ENCODE assay signal across 17 cellular contexts in genomic region chr2:53727921-53728320, GRCh38. TPM values are rescaled to one million over a fixed set of nuclear protein-coding genes. Genes with fewer than 3 reads are reported as not detected.
DNase-seq lines count a peak whose midpoint lies in the region; ATAC-seq and TF ChIP-seq lines count a peak whose summit lies in the region.
"Had no signal": no experiment of that assay in that cellular context is flagged by ENCODE, and none has a peak within 500 bp of the region (broad histone marks: within the 10 kb centered on the region; RNA-seq: fewer than 3 reads in every experiment).

No MANE protein-coding gene starts in this region.

- no peak overlapping the region for H2AFZ ChIP-seq in GM23338

- intact Hi-C loops in left cardiac atrium (cut with DNase I) = no loop called here

- H3K27ac ChIP-seq in GM23338 (ENCODE audit: low read depth) = no peak overlapping the region
- H3K27ac ChIP-seq: C4-2B had no signal

- H3K9me3 Mint-ChIP-seq in GM23338 (no peaks in the 10 kb centered on the region; the same call in 2 of the 3 replicates), memory B cell (peaks cover 3% of the 10 kb centered on the region)
- no peaks in the 10 kb centered on the region for H3K9me3 Mint-ChIP-seq in effector memory CD8-positive, alpha-beta T cell
- H3K9me3 Mint-ChIP-seq: CD4-positive, alpha-beta T cell had no signal

- H3K4me1 ChIP-seq in GM23338 (ENCODE audit: insufficient read depth) = no peaks in the 10 kb centered on the region
- H3K4me1 ChIP-seq: BE2C, Caco-2 had no signal

- H3K27me3 Mint-ChIP-seq in GM23338 (ENCODE audit: insufficient read depth, low read depth, poor library complexity) = no peaks in the 10 kb centered on the region
- no peaks in the 10 kb centered on the region for H3K27me3 Mint-ChIP-seq in effector memory CD8-positive, alpha-beta T cell
- no peaks in the 10 kb centered on the region for H3K27me3 Mint-ChIP-seq in memory B cell
- H3K27me3 Mint-ChIP-seq: CD4-positive, alpha-beta T cell; IgD-negative memory B cell had no signal

- DNase-seq in GM23338 (ENCODE audit: low spot score) (no peak), NCI-H2081 treated with DMSO at 0.1 percent for 48 hours (lab: John Stamatoyannopoulos, UW) (peak; percentile 9), memory B cell (ENCODE audit: low spot score in 2 of 2) (no peak), left cardiac atrium (no peak), hypothalamus (lab: John Stamatoyannopoulos, UW) (no peak)
- DNase-seq in effector memory CD8-positive, alpha-beta T cell = no peak
- no peak for DNase-seq in effector CD8-positive, alpha-beta T cell (lab: John Stamatoyannopoulos, UW)
- DNase-seq: ACHN; BE2C; Caco-2; CD4-positive, alpha-beta T cell; GOT3; H7 had no signal

- H3K4me1 Mint-ChIP-seq in GM23338 = peaks cover 5% of the 10 kb centered on the region; the same call in 2 of the 3 replicates
- H3K4me1 Mint-ChIP-seq in effector memory CD8-positive, alpha-beta T cell (ENCODE audit: low read depth in 2 of 2) = peaks cover 2 to 22% of the 10 kb centered on the region in 2 donors
- peaks cover 3% of the 10 kb centered on the region for H3K4me1 Mint-ChIP-seq in memory B cell

- no peak for TF ChIP-seq CTCF in GM23338 (conservative IDR thresholded peaks at IDR 0.05; ENCODE audit: low read depth in 2 of 2)

- H3K36me3 Mint-ChIP-seq in GM23338 (ENCODE audit: low read depth) = peaks cover 22% of the 10 kb centered on the region; the same call in 2 of the 3 replicates
- no peaks in the 10 kb centered on the region for H3K36me3 Mint-ChIP-seq in effector memory CD8-positive, alpha-beta T cell (ENCODE audit: insufficient read depth)
- peaks cover 26% of the 10 kb centered on the region for H3K36me3 Mint-ChIP-seq in memory B cell

- peak overlapping the region; percentile 73; the same call in 1 of the 2 replicates for H3K27ac Mint-ChIP-seq in GM23338
- peak overlapping the region; percentile 70 to 79 for H3K27ac Mint-ChIP-seq in effector memory CD8-positive, alpha-beta T cell
- peak overlapping the region; percentile 28 for H3K27ac Mint-ChIP-seq in memory B cell
- H3K27ac Mint-ChIP-seq: CD4-positive, alpha-beta T cell had no signal

- H3K4me3 ChIP-seq in GM23338 = no peak overlapping the region

- H4K20me1 ChIP-seq in GM23338 (replicated peaks; ENCODE audit: insufficient read depth) = no peaks in the 10 kb centered on the region

- H3K27me3 ChIP-seq in GM23338 (ENCODE audit: insufficient read depth) = no peaks in the 10 kb centered on the region
- H3K27me3 ChIP-seq: BE2C had no signal

- H3F3A ChIP-seq in GM23338 (replicated peaks; ENCODE audit: low read depth) = no peaks in the 10 kb centered on the region

- no peaks in the 10 kb centered on the region for H3K79me2 ChIP-seq in GM23338 (replicated peaks; ENCODE audit: insufficient read depth)

- H3K4me3 Mint-ChIP-seq in GM23338 (no peak overlapping the region), memory B cell (no peak overlapping the region)
- H3K4me3 Mint-ChIP-seq in effector memory CD8-positive, alpha-beta T cell = no peak overlapping the region
- H3K4me3 Mint-ChIP-seq: CD4-positive, alpha-beta T cell had no signal

- H3K9me2 ChIP-seq in GM23338 (ENCODE audit: insufficient read depth) = no peaks in the 10 kb centered on the region

- no peak overlapping the region for H3K4me2 ChIP-seq in GM23338

- no peaks in the 10 kb centered on the region for H3K36me3 ChIP-seq in GM23338 (ENCODE audit: insufficient read depth)
- H3K36me3 ChIP-seq: BE2C had no signal

- ATAC-seq in GM23338 = no peak
- no peak for ATAC-seq in effector memory CD8-positive, alpha-beta T cell (replicated peaks)
- ATAC-seq in memory B cell (ENCODE audit: low read depth) = no peak
- ATAC-seq in left cardiac atrium = no peak
- ATAC-seq in GM21515 (IDR thresholded peaks at IDR 0.05; ENCODE audit: unreplicated experiment) = no peak
- ATAC-seq: HepG2 had no signal

TF ChIP-seq in GM23338, 12 proteins besides CTCF, POLR2A, EP300 and RAD21 (continues in another document):
- TF ChIP-seq ETS1 (IDR thresholded peaks at IDR 0.05) (no peak), EZH2 (IDR thresholded peaks at IDR 0.05; ENCODE audit: low read depth, unreplicated experiment) (no peak), STAT1 (IDR thresholded peaks at IDR 0.05; ENCODE audit: unreplicated experiment) (no peak), EZH2phosphoT487 (IDR thresholded peaks at IDR 0.05; ENCODE audit: unreplicated experiment) (no peak), JUNB (IDR thresholded peaks at IDR 0.05; ENCODE audit: unreplicated experiment) (no peak), ZNF462 (CRISPR knock-in tag; IDR thresholded peaks at IDR 0.05) (no peak), ZNF331 (CRISPR knock-in tag; IDR thresholded peaks at IDR 0.05; ENCODE audit: low read depth) (no peak), NANOG (IDR thresholded peaks at IDR 0.05; ENCODE audit: borderline replicate concordance) (no peak)

RNA-seq across cellular contexts. Expression of gene CHAC2, which starts 39.7 kb away (rescaled TPM):
- total RNA-seq in GM23338 (2014; rRNA removed; shearing (Covaris generic)) = 17.9 and 20.9 TPM in 2 replicates
- 25.8 and 27.1 TPM in 2 replicates for polyA plus RNA-seq in GM23338 (2016; fragmentation: Nextera tagmentation; extraction: Ambion mirVana)
- 1 to 10 TPM; 3.2 to 3.3 TPM for total RNA-seq in left cardiac atrium

RNA-seq across cellular contexts. Expression of gene ASB3, which starts 58.8 kb away (rescaled TPM):
- total RNA-seq in GM23338 (2014; rRNA removed; shearing (Covaris generic)) = 28.9 and 30.5 TPM in 2 replicates
- polyA plus RNA-seq in GM23338 (2016; fragmentation: Nextera tagmentation; extraction: Ambion mirVana) = 20.1 and 22.4 TPM in 2 replicates
- total RNA-seq in left cardiac atrium = 10 to 100 TPM in 1 of 2 donors, 1 to 10 TPM in 1; 9.6 to 10.8 TPM

RNA-seq across cellular contexts. Expression of gene ERLEC1, which starts 58.9 kb away (rescaled TPM):
- total RNA-seq in GM23338 (2014; rRNA removed; shearing (Covaris generic)) = 22.7 and 35.0 TPM in 2 replicates
- polyA plus RNA-seq in GM23338 (2016; fragmentation: Nextera tagmentation; extraction: Ambion mirVana) = 38.1 and 41.2 TPM in 2 replicates
- 10 to 100 TPM; 34.5 to 41.8 TPM for total RNA-seq in left cardiac atrium
